ENCODE assay signal across 8 cellular contexts in the genomic region with DNA sequence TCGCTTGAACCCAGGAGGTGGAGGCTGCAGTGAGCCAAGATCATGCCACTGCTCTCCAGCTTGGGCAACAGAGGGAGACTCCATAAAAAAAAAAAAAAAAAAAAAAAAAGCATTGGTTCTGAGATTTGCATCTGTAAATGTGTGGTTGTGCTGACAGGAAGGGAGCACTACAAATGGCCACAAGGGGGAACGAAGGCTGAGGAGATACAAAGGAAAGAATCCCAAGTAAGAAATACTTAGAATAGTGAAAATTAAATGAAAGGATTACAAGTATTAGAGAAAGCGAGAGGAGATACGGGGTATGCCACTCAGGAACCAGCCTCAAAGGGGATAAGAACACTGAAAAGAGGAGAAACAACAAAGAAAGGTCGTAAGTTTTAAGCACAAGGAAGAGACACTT.
DNase-seq lines count a peak whose midpoint lies in the region; ATAC-seq, FAIRE-seq and TF ChIP-seq lines count a peak whose summit lies in the region.

No MANE protein-coding gene starts in this region.

- FAIRE-seq in keratinocyte (lab: Jason Lieb, UNC) (no peak), GM12892 (lab: Jason Lieb, UNC) (no peak)

- no peaks in the 10 kb centered on the region for H3K4me1 ChIP-seq in HCT116 (ENCODE audit: control insufficient read depth in 1 of 2, insufficient read depth in 2 of 2, low read length in 2 of 2)
- no peaks in the 10 kb centered on the region for H3K4me1 ChIP-seq in keratinocyte (ENCODE audit: control insufficient read depth, extremely low read depth, insufficient read depth, low read length)

- H3K9ac ChIP-seq in HCT116 (ENCODE audit: low read length) = no peak overlapping the region
- H3K9ac ChIP-seq in keratinocyte (ENCODE audit: control insufficient read depth, extremely low read depth, insufficient read depth, low read length) = no peak overlapping the region

- CTCF ChIA-PET in HCT116 (lab: Charles Lee) = interaction anchor here (1.3 kb wide), 1 partner anchor 438 kb away, joined by 4 read pairs; no protein-coding TSS in a partner anchor

- no peak overlapping the region for H2AFZ ChIP-seq in HCT116 (ENCODE audit: low read depth, low read length, poor library complexity, severe bottlenecking)
- no peak overlapping the region for H2AFZ ChIP-seq in keratinocyte (ENCODE audit: control insufficient read depth, low read length)

- H3K27me3 ChIP-seq in HCT116 (ENCODE audit: insufficient read depth, low read length) = no peaks in the 10 kb centered on the region
- H3K27me3 ChIP-seq in keratinocyte (ENCODE audit: control insufficient read depth, extremely low read depth, insufficient read depth, low read length) = no peaks in the 10 kb centered on the region

- no peak overlapping the region for H3K27ac ChIP-seq in HCT116 (ENCODE audit: low read depth, low read length)
- no peak overlapping the region for H3K27ac ChIP-seq in keratinocyte (ENCODE audit: control insufficient read depth, insufficient read depth, low read length)

- H3K36me3 ChIP-seq in HCT116 (ENCODE audit: control insufficient read depth in 1 of 2, insufficient read depth in 2 of 2, low read length in 2 of 2) (no peaks in the 10 kb centered on the region), keratinocyte (ENCODE audit: control insufficient read depth in 2 of 2, extremely low read depth in 1 of 2, insufficient read depth in 2 of 2, low read length in 2 of 2) (peaks cover 0 to 1% of the 10 kb centered on the region in 2 experiments)

- H3K4me3 ChIP-seq in HCT116 (replicated peaks in 1 of 2; ENCODE audit: low read depth in 1 of 2, low read length in 2 of 2) (no peak overlapping the region), keratinocyte (ENCODE audit: control insufficient read depth in 2 of 3, extremely low read depth in 1 of 3, insufficient read depth in 2 of 3, low read depth in 1 of 3, low read length in 3 of 3) (no peak overlapping the region)

- TF ChIP-seq CTCF in HCT116 (IDR thresholded peaks at IDR 0.05 in 2 of 3, conservative IDR thresholded peaks at IDR 0.05 in 1 of 3; ENCODE audit: borderline replicate concordance in 1 of 3, insufficient read depth in 1 of 3, low read depth in 2 of 3, low read length in 2 of 3) = peak; percentile 19 to 53 (median 47); a peak in 5 of 6 replicates
- TF ChIP-seq CTCF in keratinocyte (optimal IDR thresholded peaks at IDR 0.05 in 1 of 3, IDR thresholded peaks at IDR 0.05 in 1 of 3, conservative IDR thresholded peaks at IDR 0.05 in 1 of 3; ENCODE audit: extremely low read depth in 1 of 3, insufficient read depth in 2 of 3, low read length in 3 of 3) = peak in 2 of 3 experiments; percentile 24

- ATAC-seq in HCT116 (peak; percentile 73), SK-N-SH treated with all-trans-retinoic acid at 6 μM for 48 hours (peak; percentile 70), HG03095 (IDR thresholded peaks at IDR 0.05; ENCODE audit: unreplicated experiment) (no peak)
- ATAC-seq in stimulated activated naive CD8-positive, alpha-beta T cell treated with anti-CD3 and anti-CD28 coated beads, Interleukin-15, Interleukin-2, amounts not matched to agents 100 U/mL and 50 U/mL, for 24 hours = no peak

- BruUV-seq in HCT116 (replicated peaks; lab: Mats Ljungman, UMichigan) = no TSS peak

- H3K9me3 ChIP-seq in HCT116 (ENCODE audit: control insufficient read depth in 1 of 2, insufficient read depth in 1 of 2, low read depth in 1 of 2, low read length in 2 of 2) = no peaks in the 10 kb centered on the region
- H3K9me3 ChIP-seq in keratinocyte (ENCODE audit: control insufficient read depth, low read depth, low read length) = no peaks in the 10 kb centered on the region

- H3K4me2 ChIP-seq in HCT116 (ENCODE audit: low read length) (no peak overlapping the region), keratinocyte (ENCODE audit: control insufficient read depth, extremely low read depth, insufficient read depth, low read depth, low read length) (no peak overlapping the region)

- POLR2A ChIA-PET in HCT116 (lab: Charles Lee) = no interaction called here

- no peaks in the 10 kb centered on the region for H3K9me1 ChIP-seq in keratinocyte (ENCODE audit: control insufficient read depth, extremely low read depth, insufficient read depth, low read length)

- RAD21 ChIA-PET in HCT116 (lab: Charles Lee; ENCODE audit: low non-redundant PET in 1 of 2, low total read pairs in 2 of 2, uncharacterized antibody in 2 of 2, unreplicated experiment in 2 of 2) = interaction anchor here in 1 of 2 experiments (0.6 kb wide), 1 partner anchor 19 kb away, joined by 4 read pairs; no protein-coding TSS in a partner anchor

- H4K20me1 ChIP-seq in HCT116 (ENCODE audit: insufficient read depth) (no peaks in the 10 kb centered on the region), keratinocyte (ENCODE audit: control insufficient read depth, extremely low read depth, insufficient read depth, low read length) (no peaks in the 10 kb centered on the region)

- peak; percentile 7 for DNase-seq in DMS153 treated with DMSO at 0.1 percent for 48 hours (lab: John Stamatoyannopoulos, UW; ENCODE audit: unreplicated experiment)
- DNase-seq in DMS153 (lab: John Stamatoyannopoulos, UW) = no peak
- DNase-seq in HCT116 (ENCODE audit: low read depth, low spot score) = peak; percentile 26
- DNase-seq in keratinocyte (ENCODE audit: low read depth, low spot score) = no peak
- no peak for DNase-seq in stimulated activated naive CD8-positive, alpha-beta T cell treated with anti-CD3 and anti-CD28 coated beads, Interleukin-15, Interleukin-2, amounts not matched to agents 100 U/mL and 50 U/mL, for 24 hours
- no peak for DNase-seq in GM12892 (ENCODE audit: insufficient read length)

- TF ChIP-seq RAD21 in HCT116 (IDR thresholded peaks at IDR 0.05; ENCODE audit: low read depth) = peak; percentile 49

- intact Hi-C loops in HCT116 (cut with micrococcal nuclease) = no loop called here

- H3K79me2 ChIP-seq in HCT116 (ENCODE audit: insufficient read depth, low read length) (no peaks in the 10 kb centered on the region), keratinocyte (ENCODE audit: control insufficient read depth, insufficient read depth, low read length) (no peaks in the 10 kb centered on the region)

- TF ChIP-seq POLR2A in HCT116 (IDR thresholded peaks at IDR 0.05; ENCODE audit: borderline replicate concordance, extremely low read depth, insufficient read depth, insufficient read length) = no peak
- no peak for TF ChIP-seq POLR2A in GM12892 (IDR thresholded peaks at IDR 0.05; ENCODE audit: low read depth, low read length)

- H3K9me2 ChIP-seq in HCT116 (ENCODE audit: insufficient read depth) = no peaks in the 10 kb centered on the region

- dilution Hi-C loops in keratinocyte (cut with MboI; ENCODE audit: extremely low pct_ligation_motif_present, low sequenced_read_pairs) = no loop called here

TF ChIP-seq in HCT116, 20 proteins besides CTCF, POLR2A, EP300 and RAD21:
- TF ChIP-seq EGR1 (IDR thresholded peaks at IDR 0.05; ENCODE audit: low read depth) (no peak), TCF7L2 (IDR thresholded peaks at IDR 0.05; ENCODE audit: borderline replicate concordance, extremely low read depth, insufficient read depth, insufficient read length) (no peak), EZH2 (IDR thresholded peaks at IDR 0.05) (no peak), ATF3 (IDR thresholded peaks at IDR 0.05) (no peak)
TF ChIP-seq in HCT116: peak in this region for 0.

TF ChIP-seq in SK-N-SH treated with all-trans-retinoic acid at 6 μM for 48 hours, 23 proteins besides CTCF, POLR2A, EP300 and RAD21 (continues in another document):
- TF ChIP-seq ESRRG (CRISPR knock-in tag; IDR thresholded peaks at IDR 0.05) = no peak
- TF ChIP-seq ZNF565 (CRISPR knock-in tag; conservative IDR thresholded peaks at IDR 0.05; ENCODE audit: low read depth) = no peak
- TF ChIP-seq TCF4 (CRISPR knock-in tag; IDR thresholded peaks at IDR 0.05; ENCODE audit: borderline replicate concordance) = no peak
- TF ChIP-seq ARNTL (CRISPR knock-in tag; IDR thresholded peaks at IDR 0.05; ENCODE audit: borderline replicate concordance, low read depth) = no peak
- no peak for TF ChIP-seq ZC3H10 (CRISPR knock-in tag; IDR thresholded peaks at IDR 0.05)
- no peak for TF ChIP-seq CREB5 (CRISPR knock-in tag; IDR thresholded peaks at IDR 0.05; ENCODE audit: low read depth)
- no peak for TF ChIP-seq TOX (CRISPR knock-in tag; IDR thresholded peaks at IDR 0.05; ENCODE audit: borderline replicate concordance)
- no peak for TF ChIP-seq GLIS3 (CRISPR knock-in tag; IDR thresholded peaks at IDR 0.05)
- TF ChIP-seq ZFP3 (CRISPR knock-in tag; IDR thresholded peaks at IDR 0.05) = no peak
- TF ChIP-seq ISL1 (CRISPR knock-in tag; IDR thresholded peaks at IDR 0.05) = no peak
- TF ChIP-seq PPARA (CRISPR knock-in tag; IDR thresholded peaks at IDR 0.05; ENCODE audit: borderline replicate concordance) = no peak
- no peak for TF ChIP-seq ZNF8 (CRISPR knock-in tag; IDR thresholded peaks at IDR 0.05)
- TF ChIP-seq, protein P1, sequence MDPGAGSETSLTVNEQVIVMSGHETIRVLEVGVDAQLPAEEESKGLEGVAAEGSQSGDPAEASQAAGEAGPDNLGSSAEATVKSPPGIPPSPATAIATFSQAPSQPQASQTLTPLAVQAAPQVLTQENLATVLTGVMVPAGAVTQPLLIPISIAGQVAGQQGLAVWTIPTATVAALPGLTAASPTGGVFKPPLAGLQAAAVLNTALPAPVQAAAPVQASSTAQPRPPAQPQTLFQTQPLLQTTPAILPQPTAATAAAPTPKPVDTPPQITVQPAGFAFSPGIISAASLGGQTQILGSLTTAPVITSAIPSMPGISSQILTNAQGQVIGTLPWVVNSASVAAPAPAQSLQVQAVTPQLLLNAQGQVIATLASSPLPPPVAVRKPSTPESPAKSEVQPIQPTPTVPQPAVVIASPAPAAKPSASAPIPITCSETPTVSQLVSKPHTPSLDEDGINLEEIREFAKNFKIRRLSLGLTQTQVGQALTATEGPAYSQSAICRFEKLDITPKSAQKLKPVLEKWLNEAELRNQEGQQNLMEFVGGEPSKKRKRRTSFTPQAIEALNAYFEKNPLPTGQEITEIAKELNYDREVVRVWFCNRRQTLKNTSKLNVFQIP (CRISPR knock-in tag; IDR thresholded peaks at IDR 0.05; ENCODE audit: borderline replicate concordance, low read depth) = no peak
- no peak for TF ChIP-seq CSDC2 (CRISPR knock-in tag; IDR thresholded peaks at IDR 0.05)
- no peak for TF ChIP-seq OSR1 (CRISPR knock-in tag; IDR thresholded peaks at IDR 0.05)

Comparison
In these comparisons a context has a peak if more than half of its experiments do, and no peak if none do; other contexts are left out.
1. DNase-seq: peak in DMS153 treated with DMSO at 0.1 percent for 48 hours (single experiment) and HCT116 (single experiment); none in DMS153 (single experiment), keratinocyte (single experiment), stimulated activated naive CD8-positive, alpha-beta T cell treated with anti-CD3 and anti-CD28 coated beads, Interleukin-15, Interleukin-2, amounts not matched to agents 100 U/mL and 50 U/mL, for 24 hours (single experiment) and GM12892 (single experiment).
2. ATAC-seq: peak in HCT116 (single experiment) and SK-N-SH treated with all-trans-retinoic acid at 6 μM for 48 hours (single experiment); none in HG03095 (single experiment) and stimulated activated naive CD8-positive, alpha-beta T cell treated with anti-CD3 and anti-CD28 coated beads, Interleukin-15, Interleukin-2, amounts not matched to agents 100 U/mL and 50 U/mL, for 24 hours (single experiment).